In the genomic region with DNA sequence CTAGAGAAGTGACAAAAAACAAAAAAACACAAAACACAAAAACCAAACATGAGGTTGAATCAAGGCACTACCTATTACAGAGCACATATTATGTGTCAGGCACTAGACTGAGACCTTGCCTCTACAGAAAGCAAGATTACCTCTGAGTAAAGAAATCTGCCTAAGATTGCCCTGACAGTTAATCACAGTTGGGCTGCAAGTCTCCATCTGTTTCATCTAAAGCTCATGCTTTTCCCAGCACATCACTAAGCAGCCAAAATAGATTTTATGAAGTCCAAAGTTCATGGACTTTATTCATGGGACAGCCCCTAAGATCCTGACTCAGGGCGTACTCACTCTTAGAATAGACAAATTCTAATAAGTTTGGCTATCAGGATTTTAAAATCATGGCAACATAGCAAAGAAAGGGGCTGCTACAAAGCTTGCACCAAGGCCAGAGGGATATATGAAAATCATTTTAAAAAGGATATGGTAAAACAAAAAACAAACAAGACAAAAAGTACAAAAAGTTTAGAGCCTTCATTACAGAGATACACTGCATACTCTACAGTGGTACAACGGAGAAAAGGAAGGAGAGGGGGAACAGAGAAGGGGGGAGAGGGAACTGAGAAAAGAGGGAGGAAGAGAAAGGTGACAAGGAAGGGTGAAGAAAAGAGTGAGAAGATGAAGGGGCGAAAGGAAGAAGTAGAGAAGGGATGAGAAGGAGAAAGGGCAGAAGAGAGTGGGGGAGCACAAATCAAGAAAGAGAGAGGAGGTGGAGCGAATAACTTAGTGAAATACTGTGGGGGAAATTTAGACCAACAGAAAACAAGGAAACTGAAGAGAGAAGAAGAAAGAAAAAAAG, we compare ENCODE assay signal across 8 cellular contexts. TPM values are rescaled to one million over a fixed set of nuclear protein-coding genes. Genes with fewer than 3 reads are reported as not detected.
DNase-seq lines count a peak whose midpoint lies in the region; ATAC-seq and TF ChIP-seq lines count a peak whose summit lies in the region.
"Had no signal": no experiment of that assay in that cellular context is flagged by ENCODE, and none has a peak within 500 bp of the region (broad histone marks: within the 10 kb centered on the region; RNA-seq: fewer than 3 reads in every experiment).

No MANE protein-coding gene starts in this region.

- peak overlapping the region; percentile 17 for H3K27ac Mint-ChIP-seq in activated CD8-positive, alpha-beta T cell treated with anti-CD3 and anti-CD28 coated beads, Interleukin-2, amount 10 ng/mL, durations not matched to agents 7 days and 5 days
- peak overlapping the region; percentile 15 for H3K27ac Mint-ChIP-seq in stimulated activated memory B cell treated with anti-CD40 and anti-IgM and Interleukin-4, amounts not matched to agents 10 μg/mL and 1 μg/mL and 100 μg/mL, for 72 hours

- H3K36me3 ChIP-seq in heart right ventricle: peaks cover 0 to 51% (median 7%) of the 10 kb centered on the region in 9 donors
- H3K36me3 ChIP-seq in effector memory CD4-positive, alpha-beta T cell (ENCODE audit: control insufficient read depth, insufficient read depth, low read length): peaks cover 39% of the 10 kb centered on the region

- peaks cover 17% of the 10 kb centered on the region for H3K4me1 Mint-ChIP-seq in activated CD8-positive, alpha-beta T cell treated with anti-CD3 and anti-CD28 coated beads, Interleukin-2, amount 10 ng/mL, durations not matched to agents 7 days and 5 days (ENCODE audit: low read depth)
- peaks cover 12% of the 10 kb centered on the region for H3K4me1 Mint-ChIP-seq in stimulated activated memory B cell treated with anti-CD40 and anti-IgM and Interleukin-4, amounts not matched to agents 10 μg/mL and 1 μg/mL and 100 μg/mL, for 72 hours

- peak overlapping the region; percentile 34 to 90 (median 76) for H3K27ac ChIP-seq in heart right ventricle
- H3K27ac ChIP-seq in effector memory CD4-positive, alpha-beta T cell (ENCODE audit: insufficient read depth, low read length, poor library complexity, severe bottlenecking): no peak overlapping the region

- intact Hi-C loops in heart right ventricle (cut with DNase I): loop anchor here in 2 of 10 donors (5.0 kb wide), 2 partner anchors 51 to 56 kb away; a partner anchor contains a TSS

- H3K9me3 ChIP-seq in heart right ventricle: peaks cover 0 to 19% (median 0%) of the 10 kb centered on the region in 11 donors
- H3K9me3 ChIP-seq in effector memory CD4-positive, alpha-beta T cell (ENCODE audit: control insufficient read depth, low read length): no peaks in the 10 kb centered on the region

- peaks cover 2 to 54% (median 28%) of the 10 kb centered on the region in 9 donors for H3K4me1 ChIP-seq in heart right ventricle
- no peaks in the 10 kb centered on the region for H3K4me1 ChIP-seq in effector memory CD4-positive, alpha-beta T cell (ENCODE audit: control insufficient read depth, insufficient read depth, low read length, poor library complexity, severe bottlenecking)

- peaks cover 23% of the 10 kb centered on the region for H3K9me3 Mint-ChIP-seq in activated CD8-positive, alpha-beta T cell treated with anti-CD3 and anti-CD28 coated beads, Interleukin-2, amount 10 ng/mL, durations not matched to agents 7 days and 5 days (ENCODE audit: insufficient read depth)
- peaks cover 6% of the 10 kb centered on the region for H3K9me3 Mint-ChIP-seq in stimulated activated memory B cell treated with anti-CD40 and anti-IgM and Interleukin-4, amounts not matched to agents 10 μg/mL and 1 μg/mL and 100 μg/mL, for 72 hours

- peaks cover 64% of the 10 kb centered on the region for H3K36me3 Mint-ChIP-seq in activated CD8-positive, alpha-beta T cell treated with anti-CD3 and anti-CD28 coated beads, Interleukin-2, amount 10 ng/mL, durations not matched to agents 7 days and 5 days (ENCODE audit: low read depth)
- H3K36me3 Mint-ChIP-seq in stimulated activated memory B cell treated with anti-CD40 and anti-IgM and Interleukin-4, amounts not matched to agents 10 μg/mL and 1 μg/mL and 100 μg/mL, for 72 hours: peaks cover 59% of the 10 kb centered on the region

- no peak overlapping the region for H3K4me3 ChIP-seq in heart right ventricle
- no peak overlapping the region for H3K4me3 ChIP-seq in effector memory CD4-positive, alpha-beta T cell (ENCODE audit: insufficient read depth, low read depth, low read length, poor library complexity, severe bottlenecking)

- no peaks in the 10 kb centered on the region for H3K27me3 Mint-ChIP-seq in activated CD8-positive, alpha-beta T cell treated with anti-CD3 and anti-CD28 coated beads, Interleukin-2, amount 10 ng/mL, durations not matched to agents 7 days and 5 days (ENCODE audit: low read depth)
- H3K27me3 Mint-ChIP-seq in stimulated activated memory B cell treated with anti-CD40 and anti-IgM and Interleukin-4, amounts not matched to agents 10 μg/mL and 1 μg/mL and 100 μg/mL, for 72 hours: no peaks in the 10 kb centered on the region

- 67 to 70% methylated on average over 4 of the region's 4 CpGs for whole genome bisulfite sequencing in heart right ventricle, 2 donors

- no peak for ATAC-seq in activated CD8-positive, alpha-beta T cell treated with anti-CD3 and anti-CD28 coated beads, Interleukin-2, amount 10 ng/mL, durations not matched to agents 7 days and 5 days
- peak; percentile 49 to 72 (median 66) for ATAC-seq in heart right ventricle
- no peak for ATAC-seq in stimulated activated memory B cell treated with anti-CD40 and anti-IgM and Interleukin-4, amounts not matched to agents 10 μg/mL and 1 μg/mL and 100 μg/mL, for 72 hours
- ATAC-seq in GM19467 (IDR thresholded peaks at IDR 0.05; ENCODE audit: unreplicated experiment): no peak

- CTCF ChIA-PET in activated CD8-positive, alpha-beta T cell treated with anti-CD3 and anti-CD28 coated beads, Interleukin-2, amount 10 ng/mL, durations not matched to agents 7 days and 5 days (lab: Charles Lee): interaction anchor here (1.7 kb wide), 1 partner anchor 65 kb away, joined by 10 read pairs; no protein-coding TSS in a partner anchor

- H3K4me3 Mint-ChIP-seq in activated CD8-positive, alpha-beta T cell treated with anti-CD3 and anti-CD28 coated beads, Interleukin-2, amount 10 ng/mL, durations not matched to agents 7 days and 5 days: no peak overlapping the region
- no peak overlapping the region for H3K4me3 Mint-ChIP-seq in stimulated activated memory B cell treated with anti-CD40 and anti-IgM and Interleukin-4, amounts not matched to agents 10 μg/mL and 1 μg/mL and 100 μg/mL, for 72 hours

- no peaks in the 10 kb centered on the region for H3K27me3 ChIP-seq in heart right ventricle
- H3K27me3 ChIP-seq in effector memory CD4-positive, alpha-beta T cell (replicated peaks; ENCODE audit: control insufficient read depth, insufficient read depth, low read length, poor library complexity, severe bottlenecking): no peaks in the 10 kb centered on the region

- DNase-seq in HCEC 1CT: peak; percentile 94
- DNase-seq in activated CD8-positive, alpha-beta T cell treated with anti-CD3 and anti-CD28 coated beads, Interleukin-2, amount 10 ng/mL, durations not matched to agents 7 days and 5 days: no peak
- no peak for DNase-seq in heart right ventricle
- DNase-seq in amygdala (lab: John Stamatoyannopoulos, UW): no peak
- no peak for DNase-seq in effector memory CD4-positive, alpha-beta T cell
- DNase-seq: NCI-H1048 had no signal

- TF ChIP-seq CTCF in heart right ventricle (IDR thresholded peaks at IDR 0.05): no peak

- POLR2A ChIA-PET in activated CD8-positive, alpha-beta T cell treated with anti-CD3 and anti-CD28 coated beads, Interleukin-2, amount 10 ng/mL, durations not matched to agents 7 days and 5 days (lab: Charles Lee): no interaction called here

RNA-seq across cellular contexts. Expression of a gene that starts 58.2 kb away (rescaled TPM):
- total RNA-seq in activated CD8-positive, alpha-beta T cell treated with anti-CD3 and anti-CD28 coated beads, Interleukin-2, amount 10 ng/mL, durations not matched to agents 7 days and 5 days: 10 to 100 TPM; 38.8 to 41.6 TPM
- total RNA-seq in heart right ventricle: 10 to 100 TPM; 23.2 to 88.3 (median 51.7) TPM
- polyA plus RNA-seq in heart right ventricle: 10 to 100 TPM in 1 of 2 donors, 1 to 10 TPM in 1; 3.1 to 17.6 TPM

Comparison
In these comparisons a context has a peak if more than half of its experiments do, and no peak if none do; other contexts are left out.
1. ATAC-seq: peak in heart right ventricle (8 of 8); none in activated CD8-positive, alpha-beta T cell treated with anti-CD3 and anti-CD28 coated beads, Interleukin-2, amount 10 ng/mL, durations not matched to agents 7 days and 5 days (single experiment), stimulated activated memory B cell treated with anti-CD40 and anti-IgM and Interleukin-4, amounts not matched to agents 10 μg/mL and 1 μg/mL and 100 μg/mL, for 72 hours (single experiment) and GM19467 (single experiment).